ENCODE assay signal across 17 cellular contexts in the genomic region with DNA sequence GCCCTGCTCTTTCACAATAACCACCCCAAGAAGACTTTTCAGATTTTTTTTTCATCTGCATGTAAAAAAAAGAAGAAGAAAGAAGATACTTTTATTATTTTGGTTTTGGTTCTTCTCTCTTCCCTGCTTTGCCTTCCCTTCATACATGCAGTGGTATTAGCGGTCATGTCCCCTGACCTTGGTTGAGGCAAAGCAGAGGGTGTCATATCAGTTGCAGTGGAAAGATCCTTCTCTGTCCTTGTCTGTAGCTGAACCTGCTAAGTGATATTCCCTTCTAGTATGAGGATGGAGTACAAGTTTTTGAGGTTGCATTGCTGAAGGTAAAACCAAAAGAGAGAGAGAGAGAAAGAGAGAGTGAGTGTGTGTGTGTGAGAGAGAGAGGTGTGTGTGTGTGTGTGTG.
"Had no signal": no experiment of that assay in that cellular context is flagged by ENCODE, and none has a peak within 500 bp of the region (broad histone marks: within the 10 kb centered on the region; RNA-seq: fewer than 3 reads in every experiment).

No MANE protein-coding gene starts in this region.

- H3K36me3 ChIP-seq: left lung, transverse colon had no signal

- DNase-seq: activated CD4-positive, alpha-beta T cell treated with anti-CD3 and anti-CD28 coated beads, Interleukin-2, amount 50 U/mL, for 1 hour; activated CD4-positive, CD25-positive, alpha-beta regulatory T cell; activated CD8-positive, alpha-beta memory T cell treated with anti-CD3 and anti-CD28 coated beads for 24 hours; activated gamma-delta T cell treated with Interleukin-2 at 50 U/mL for 16 hours; amniotic stem cell; caudate nucleus; left lung; mesenchymal stem cell; occipital lobe; stimulated activated CD4-positive, alpha-beta T cell treated with anti-CD3 and anti-CD28 coated beads, Interleukin-4, amount 100 ng/mL, for 24 hours; stimulated activated naive CD8-positive, alpha-beta T cell treated with anti-CD3 and anti-CD28 coated beads, Interleukin-15, Interleukin-2, amounts not matched to agents 100 U/mL and 50 U/mL, for 24 hours; T-helper 2 cell; transverse colon had no signal

- H3K27ac ChIP-seq: left lung, skin epidermis, transverse colon had no signal

- H3K9me3 ChIP-seq: left lung, transverse colon had no signal

- H3K27me3 Mint-ChIP-seq: activated naive CD8-positive, alpha-beta T cell had no signal

- H3K9me3 Mint-ChIP-seq: nephron had no signal

- ATAC-seq: esophagus mucosa; left lung; stimulated activated naive CD8-positive, alpha-beta T cell treated with anti-CD3 and anti-CD28 coated beads, Interleukin-15, Interleukin-2, amounts not matched to agents 100 U/mL and 50 U/mL, for 24 hours had no signal

- H3K4me1 Mint-ChIP-seq: nephron had no signal

- H3K4me1 ChIP-seq: transverse colon had no signal

- H3K4me3 ChIP-seq: left lung, skin epidermis, transverse colon had no signal

- H3K27me3 ChIP-seq: left lung, transverse colon had no signal

- H3K27ac Mint-ChIP-seq: activated naive CD8-positive, alpha-beta T cell; nephron had no signal

- H3K4me3 Mint-ChIP-seq: activated naive CD8-positive, alpha-beta T cell; nephron had no signal
